In the genomic region with DNA sequence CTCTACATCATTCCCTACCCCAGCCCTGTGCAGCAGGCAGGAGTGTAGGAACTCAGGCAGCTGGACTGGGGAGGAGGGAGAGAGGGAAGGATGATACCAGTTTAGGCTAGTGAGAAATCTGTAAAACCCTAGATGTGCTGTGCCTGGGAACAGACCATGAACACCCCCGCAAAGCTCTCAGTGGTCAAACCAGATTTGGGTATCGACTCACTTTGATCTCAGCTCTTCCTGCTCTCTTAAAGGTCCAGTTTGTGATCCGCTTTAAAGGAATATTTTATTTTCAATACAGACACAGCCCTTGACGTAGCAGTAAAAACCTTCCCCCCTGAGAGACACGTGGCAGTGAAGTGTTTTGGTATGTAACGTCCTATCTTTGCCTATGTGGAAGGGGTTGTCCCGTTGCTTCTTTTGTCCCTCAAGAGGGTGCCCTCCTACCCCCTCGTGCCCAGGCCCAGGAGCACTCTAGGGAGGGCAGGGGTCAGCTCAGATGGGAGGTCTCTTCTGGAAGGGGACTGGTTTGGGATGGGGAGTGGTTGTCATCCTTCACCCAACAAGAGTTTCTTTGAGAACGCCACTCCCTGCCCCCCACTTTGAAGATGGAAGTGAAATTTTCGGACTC, we compare ENCODE assay signal across 1 cellular context.
TF ChIP-seq lines count a peak whose summit lies in the region.

No MANE protein-coding gene starts in this region.

TF ChIP-seq in SK-N-SH, 30 proteins besides CTCF, POLR2A, EP300 and RAD21:
- TF ChIP-seq RFX5 (IDR thresholded peaks at IDR 0.05; ENCODE audit: low read length) (0 out of 2 replicates have a peak, but pooled peaks have one; percentile 11), POLR2AphosphoS5 (IDR thresholded peaks at IDR 0.05; ENCODE audit: low read depth, low read length) (no peak), MXI1 (IDR thresholded peaks at IDR 0.05; ENCODE audit: low read depth, low read length) (0 out of 2 replicates have a peak, but pooled peaks have one; percentile 34), RXRA (IDR thresholded peaks at IDR 0.05; ENCODE audit: borderline replicate concordance, low read depth) (no peak)
